Comparison of ENCODE assay signal across 20 cellular contexts in the genomic region with DNA sequence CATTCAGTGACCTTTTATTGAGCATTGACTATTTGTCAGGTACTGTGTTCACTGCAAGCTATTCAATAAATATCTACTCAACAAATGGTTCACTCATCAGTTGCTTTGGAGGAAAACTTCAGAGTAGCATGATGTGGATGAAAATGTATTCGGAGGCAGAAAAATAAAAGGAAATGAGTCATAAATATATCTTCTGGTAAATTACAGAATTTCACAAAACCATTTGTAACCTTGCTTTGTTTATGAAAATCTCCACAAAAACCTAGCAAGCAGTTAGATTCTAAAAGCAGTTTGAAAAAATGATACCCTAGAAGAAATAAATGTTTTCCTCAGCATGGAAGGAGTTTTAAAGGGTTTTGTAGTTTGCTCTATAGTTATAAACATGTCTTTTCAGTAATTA.
DNase-seq lines count a peak whose midpoint lies in the region; ATAC-seq and TF ChIP-seq lines count a peak whose summit lies in the region.
"Had no signal": no experiment of that assay in that cellular context is flagged by ENCODE, and none has a peak within 500 bp of the region (broad histone marks: within the 10 kb centered on the region; RNA-seq: fewer than 3 reads in every experiment).

No MANE protein-coding gene starts in this region.

- TF ChIP-seq CTCF in choroid plexus epithelial cell (conservative IDR thresholded peaks at IDR 0.05; ENCODE audit: low read depth, low read length) (no peak), fibroblast of the aortic adventitia (IDR thresholded peaks at IDR 0.05; ENCODE audit: insufficient read depth, low read length) (no peak), suprapubic skin (IDR thresholded peaks at IDR 0.05) (no peak)

- WGBS in suprapubic skin = 51% methylated on average over 1 of the region's 1 CpG

- H3K4me1 ChIP-seq in suprapubic skin = no peaks in the 10 kb centered on the region
- H3K4me1 ChIP-seq: Peyer's patch had no signal

- TF ChIP-seq POLR2A in suprapubic skin (IDR thresholded peaks at IDR 0.05) = no peak

- H3K27me3 ChIP-seq in suprapubic skin = no peaks in the 10 kb centered on the region
- H3K27me3 ChIP-seq: BLaER1 treated with 17β-estradiol and CSF1 and Interleukin-3, amounts not matched to agents 10 nM and 100 nM; Peyer's patch had no signal

- no peaks in the 10 kb centered on the region for H3K9me3 ChIP-seq in suprapubic skin
- H3K9me3 ChIP-seq: BLaER1 treated with 17β-estradiol and CSF1 and Interleukin-3, amounts not matched to agents 10 nM and 100 nM; Peyer's patch had no signal

- TF ChIP-seq EP300 in suprapubic skin (IDR thresholded peaks at IDR 0.05) = no peak

- H3K36me3 ChIP-seq in suprapubic skin = no peaks in the 10 kb centered on the region
- H3K36me3 ChIP-seq: BLaER1 treated with 17β-estradiol and CSF1 and Interleukin-3, amounts not matched to agents 10 nM and 100 nM; Peyer's patch had no signal

- ATAC-seq in HG03442 (IDR thresholded peaks at IDR 0.05; ENCODE audit: unreplicated experiment) = no peak
- ATAC-seq: CD8-positive, alpha-beta T cell; HepG2; Right ventricle myocardium inferior had no signal

- DNase-seq in AG08396 (ENCODE audit: low spot score) (peak; percentile 3), NCI-H226 (peak; percentile 29), choroid plexus epithelial cell (ENCODE audit: low read depth) (peak; percentile 51), fibroblast of the aortic adventitia (ENCODE audit: low read depth) (peak; percentile 13), suprapubic skin (ENCODE audit: low spot score in 2 of 2) (no peak), T-helper 1 cell (no peak), NCI-H1436 (lab: John Stamatoyannopoulos, UW) (no peak)
- DNase-seq: CD8-positive, alpha-beta T cell; DMS53; MM.1S; NCI-H1092; NCI-H2081; NCI-H748 treated with DMSO at 0.1 percent for 48 hours; NK-92 treated with Interleukin-12 subunit alpha and Interleukin-12 subunit beta, amount 100 ng/mL, for 24 hours; Peyer's patch had no signal

- H3K4me3 ChIP-seq in choroid plexus epithelial cell (ENCODE audit: low read depth, low read length) = no peak overlapping the region
- no peak overlapping the region for H3K4me3 ChIP-seq in fibroblast of the aortic adventitia (ENCODE audit: low read depth, low read length)
- no peak overlapping the region for H3K4me3 ChIP-seq in suprapubic skin
- H3K4me3 ChIP-seq: BLaER1 treated with 17β-estradiol and CSF1 and Interleukin-3, amounts not matched to agents 10 nM and 100 nM; Peyer's patch had no signal

- no peak overlapping the region for H3K27ac ChIP-seq in suprapubic skin
- H3K27ac ChIP-seq: KMS-11, Peyer's patch had no signal

Comparison
In these comparisons a context has a peak if more than half of its experiments do, and no peak if none do; other contexts are left out.
1. DNase-seq: peak in AG08396 (single experiment), NCI-H226 (single experiment), choroid plexus epithelial cell (single experiment) and fibroblast of the aortic adventitia (single experiment); none in suprapubic skin (0 of 2), T-helper 1 cell (0 of 5) and NCI-H1436 (single experiment).